1 cellular context compared by ENCODE assay signal in genomic region chr16:14135704-14136103, GRCh38.
TF ChIP-seq lines count a peak whose summit lies in the region.

No MANE protein-coding gene starts in this region.

TF ChIP-seq in SK-N-SH, 30 proteins besides CTCF, POLR2A, EP300 and RAD21 (continued from another document):
- TF ChIP-seq, protein P1, sequence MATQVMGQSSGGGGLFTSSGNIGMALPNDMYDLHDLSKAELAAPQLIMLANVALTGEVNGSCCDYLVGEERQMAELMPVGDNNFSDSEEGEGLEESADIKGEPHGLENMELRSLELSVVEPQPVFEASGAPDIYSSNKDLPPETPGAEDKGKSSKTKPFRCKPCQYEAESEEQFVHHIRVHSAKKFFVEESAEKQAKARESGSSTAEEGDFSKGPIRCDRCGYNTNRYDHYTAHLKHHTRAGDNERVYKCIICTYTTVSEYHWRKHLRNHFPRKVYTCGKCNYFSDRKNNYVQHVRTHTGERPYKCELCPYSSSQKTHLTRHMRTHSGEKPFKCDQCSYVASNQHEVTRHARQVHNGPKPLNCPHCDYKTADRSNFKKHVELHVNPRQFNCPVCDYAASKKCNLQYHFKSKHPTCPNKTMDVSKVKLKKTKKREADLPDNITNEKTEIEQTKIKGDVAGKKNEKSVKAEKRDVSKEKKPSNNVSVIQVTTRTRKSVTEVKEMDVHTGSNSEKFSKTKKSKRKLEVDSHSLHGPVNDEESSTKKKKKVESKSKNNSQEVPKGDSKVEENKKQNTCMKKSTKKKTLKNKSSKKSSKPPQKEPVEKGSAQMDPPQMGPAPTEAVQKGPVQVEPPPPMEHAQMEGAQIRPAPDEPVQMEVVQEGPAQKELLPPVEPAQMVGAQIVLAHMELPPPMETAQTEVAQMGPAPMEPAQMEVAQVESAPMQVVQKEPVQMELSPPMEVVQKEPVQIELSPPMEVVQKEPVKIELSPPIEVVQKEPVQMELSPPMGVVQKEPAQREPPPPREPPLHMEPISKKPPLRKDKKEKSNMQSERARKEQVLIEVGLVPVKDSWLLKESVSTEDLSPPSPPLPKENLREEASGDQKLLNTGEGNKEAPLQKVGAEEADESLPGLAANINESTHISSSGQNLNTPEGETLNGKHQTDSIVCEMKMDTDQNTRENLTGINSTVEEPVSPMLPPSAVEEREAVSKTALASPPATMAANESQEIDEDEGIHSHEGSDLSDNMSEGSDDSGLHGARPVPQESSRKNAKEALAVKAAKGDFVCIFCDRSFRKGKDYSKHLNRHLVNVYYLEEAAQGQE (IDR thresholded peaks at IDR 0.05; ENCODE audit: low read depth, low read length), result no peak
- TF ChIP-seq ELF1 (IDR thresholded peaks at IDR 0.05) (no peak), MXI1 (IDR thresholded peaks at IDR 0.05; ENCODE audit: low read depth, low read length) (no peak)
